2 cellular contexts compared by ENCODE assay signal in the genomic region with DNA sequence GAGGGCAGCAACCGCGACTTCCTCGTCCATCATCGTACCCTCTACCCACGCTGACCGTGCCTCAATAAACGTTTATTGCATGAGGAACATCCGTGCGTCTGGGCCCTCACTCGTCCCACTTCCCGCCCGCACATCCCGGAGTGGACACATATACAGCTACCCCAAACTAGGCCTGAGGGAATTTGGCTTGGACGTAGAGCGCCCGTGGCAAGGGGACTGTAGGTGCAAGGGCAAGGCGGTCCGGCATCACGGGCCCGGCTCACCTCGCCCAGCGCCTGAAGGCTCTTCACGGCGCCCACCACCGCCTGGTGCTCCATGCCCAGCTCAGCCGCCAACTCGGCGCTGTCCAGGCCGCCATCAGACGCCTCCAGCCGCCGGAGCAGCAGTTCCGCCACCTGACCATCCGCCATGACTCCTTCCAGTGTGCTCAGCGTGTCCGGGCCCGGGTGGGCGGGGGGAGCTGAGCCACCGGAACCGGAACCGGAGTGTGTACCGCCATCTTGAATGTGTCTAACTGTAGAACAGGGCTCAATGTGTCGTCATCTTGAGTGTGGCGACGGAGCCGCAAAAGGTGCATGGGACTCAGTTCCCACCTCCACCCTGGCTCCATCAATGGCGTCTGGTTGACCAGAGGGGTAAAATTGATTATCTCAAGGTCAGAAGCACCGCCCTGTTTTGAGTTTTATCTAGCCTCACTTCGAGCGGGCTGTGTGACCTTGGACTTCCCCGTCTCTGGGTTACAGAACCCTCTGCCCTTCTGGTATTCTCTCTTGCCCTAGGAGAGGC.
A peak's percentile ranks its signal among the peaks of the same experiment; 100 is the strongest.
TF ChIP-seq lines count a peak whose summit lies in the region.

A gene (minus strand): TSS at position 425 of the 786 bp plus-strand sequence. CDS start 15 bp downstream, at position 410.

TF ChIP-seq in Ishikawa, 13 proteins besides CTCF, POLR2A, EP300 and RAD21 (continued from another document):
- no peak for TF ChIP-seq TEAD4 (IDR thresholded peaks at IDR 0.05)
- TF ChIP-seq, protein P1, sequence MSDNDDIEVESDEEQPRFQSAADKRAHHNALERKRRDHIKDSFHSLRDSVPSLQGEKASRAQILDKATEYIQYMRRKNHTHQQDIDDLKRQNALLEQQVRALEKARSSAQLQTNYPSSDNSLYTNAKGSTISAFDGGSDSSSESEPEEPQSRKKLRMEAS (IDR thresholded peaks at IDR 0.05), result peak; percentile 90
- TF ChIP-seq, protein P2, sequence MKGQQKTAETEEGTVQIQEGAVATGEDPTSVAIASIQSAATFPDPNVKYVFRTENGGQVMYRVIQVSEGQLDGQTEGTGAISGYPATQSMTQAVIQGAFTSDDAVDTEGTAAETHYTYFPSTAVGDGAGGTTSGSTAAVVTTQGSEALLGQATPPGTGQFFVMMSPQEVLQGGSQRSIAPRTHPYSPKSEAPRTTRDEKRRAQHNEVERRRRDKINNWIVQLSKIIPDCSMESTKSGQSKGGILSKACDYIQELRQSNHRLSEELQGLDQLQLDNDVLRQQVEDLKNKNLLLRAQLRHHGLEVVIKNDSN (IDR thresholded peaks at IDR 0.05), result peak; percentile 81
- TF ChIP-seq FOXM1 (IDR thresholded peaks at IDR 0.05; ENCODE audit: borderline replicate concordance, low read depth), result no peak
- 0 out of 2 replicates have a peak, but pooled peaks have one; percentile 26 for TF ChIP-seq TCF12 (IDR thresholded peaks at IDR 0.05; ENCODE audit: low read depth)
- no peak for TF ChIP-seq ZBTB7A (IDR thresholded peaks at IDR 0.05; ENCODE audit: low read depth)

TF ChIP-seq in PFSK-1, 5 proteins besides CTCF, POLR2A, EP300 and RAD21 (continued from another document):
- TF ChIP-seq FOXP2 (optimal IDR thresholded peaks at IDR 0.05; ENCODE audit: borderline replicate concordance, extremely low read depth, extremely low read length, insufficient read depth) (peak; percentile 78), SIN3A (IDR thresholded peaks at IDR 0.05; ENCODE audit: borderline replicate concordance, insufficient read depth, low read length) (peak; percentile 87; the same call in 1 of the 2 replicates), POLR2AphosphoS5 (IDR thresholded peaks at IDR 0.05; ENCODE audit: low read depth, low read length) (peak; percentile 97)
TF ChIP-seq in PFSK-1: peak in this region for 5.
